In the genomic region with DNA sequence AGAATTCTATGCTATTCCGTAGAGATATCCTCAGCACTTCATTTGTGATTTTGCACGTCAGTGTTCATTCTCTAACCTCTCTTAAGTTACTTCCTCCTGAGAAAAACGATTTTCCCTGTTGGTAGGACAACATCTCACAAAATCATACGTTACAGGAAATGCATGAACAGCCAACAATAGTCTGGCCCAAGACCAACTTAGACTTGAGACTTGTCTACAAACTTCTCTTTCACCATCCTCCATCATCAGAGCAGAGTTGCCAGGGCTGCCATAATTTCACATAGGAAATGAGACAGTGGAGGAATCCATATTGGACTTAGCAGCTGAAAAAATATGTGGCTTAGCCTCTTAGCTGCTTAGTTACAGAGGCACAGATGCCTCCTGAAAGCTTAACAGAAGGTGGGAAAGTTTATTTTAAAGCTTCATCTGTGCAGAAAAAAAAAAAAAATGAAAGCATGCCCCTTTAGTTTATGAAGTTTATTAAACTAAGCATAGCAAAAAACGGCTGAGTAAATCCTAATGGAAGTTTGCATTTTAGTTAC, we compare ENCODE assay signal across 19 cellular contexts.
"Had no signal": no experiment of that assay in that cellular context is flagged by ENCODE, and none has a peak within 500 bp of the region (broad histone marks: within the 10 kb centered on the region; RNA-seq: fewer than 3 reads in every experiment).

No MANE protein-coding gene starts in this region.

- H3K4me3 ChIP-seq: left ventricle myocardium inferior, prostate gland, spleen, stomach, testis, upper lobe of left lung had no signal

- ATAC-seq: activated naive CD4-positive, alpha-beta T cell treated with anti-CD3 and anti-CD28 coated beads, Interleukin-2, amount 50 U/mL, for 72 hours; activated T-cell treated with anti-CD3 and anti-CD28 coated beads, Interleukin-2, amount 50 U/mL, for 4 hours; sciatic nerve; WTC11 had no signal

- DNase-seq: activated CD4-positive, alpha-beta memory T cell treated with anti-CD3 and anti-CD28 coated beads, Interleukin-2, amount 10 ng/mL, durations not matched to agents 7 days and 5 days; activated CD4-positive, alpha-beta T cell treated with anti-CD3 and anti-CD28 coated beads for 4 hours; activated gamma-delta T cell; activated T-cell treated with anti-CD3 and anti-CD28 coated beads, Interleukin-2, amount 50 U/mL, for 4 hours; glutamatergic neuron; hypothalamus; kidney; left ventricle myocardium inferior; spleen; stomach; testis; upper lobe of left lung had no signal

- H3K4me3 Mint-ChIP-seq: activated CD4-positive, alpha-beta memory T cell treated with anti-CD3 and anti-CD28 coated beads, Interleukin-2, amount 10 ng/mL, durations not matched to agents 7 days and 5 days; activated T-cell treated with anti-CD3 and anti-CD28 coated beads, Interleukin-2, amount 50 U/mL, for 4 hours; memory B cell; nephron; T-helper 1 cell treated with Interleukin-12 subunit alpha and Interleukin-12 subunit beta and Interleukin-4 antibody, amounts not matched to agents 30 μg/mL and 1 μg/mL, for 36 hours; WTC11 had no signal

- H3K27me3 ChIP-seq: spleen, stomach, testis, upper lobe of left lung had no signal

- H3K27ac Mint-ChIP-seq: activated CD4-positive, alpha-beta memory T cell treated with anti-CD3 and anti-CD28 coated beads, Interleukin-2, amount 10 ng/mL, durations not matched to agents 7 days and 5 days; activated naive CD4-positive, alpha-beta T cell treated with anti-CD3 and anti-CD28 coated beads, Interleukin-2, amount 50 U/mL, for 72 hours; memory B cell; nephron; T-helper 1 cell treated with Interleukin-12 subunit alpha and Interleukin-12 subunit beta and Interleukin-4 antibody, amounts not matched to agents 30 μg/mL and 1 μg/mL, for 36 hours; WTC11 had no signal

- FAIRE-seq: kidney had no signal

- H3K9me3 ChIP-seq: left ventricle myocardium inferior, prostate gland, stomach, testis, upper lobe of left lung had no signal

- H3K36me3 ChIP-seq: left ventricle myocardium inferior, prostate gland, spleen, stomach, upper lobe of left lung had no signal

- H3K27me3 Mint-ChIP-seq: activated CD4-positive, alpha-beta memory T cell treated with anti-CD3 and anti-CD28 coated beads, Interleukin-2, amount 10 ng/mL, durations not matched to agents 7 days and 5 days; memory B cell had no signal

- H3K4me1 Mint-ChIP-seq: activated CD4-positive, alpha-beta memory T cell treated with anti-CD3 and anti-CD28 coated beads, Interleukin-2, amount 10 ng/mL, durations not matched to agents 7 days and 5 days; memory B cell; nephron; WTC11 had no signal

- H3K4me1 ChIP-seq: left ventricle myocardium inferior, prostate gland, spleen, stomach, testis, upper lobe of left lung had no signal

- H3K36me3 Mint-ChIP-seq: activated naive CD4-positive, alpha-beta T cell treated with anti-CD3 and anti-CD28 coated beads, Interleukin-2, amount 50 U/mL, for 72 hours; memory B cell; WTC11 had no signal

- H3K9me3 Mint-ChIP-seq: activated CD4-positive, alpha-beta memory T cell treated with anti-CD3 and anti-CD28 coated beads, Interleukin-2, amount 10 ng/mL, durations not matched to agents 7 days and 5 days; activated T-cell treated with anti-CD3 and anti-CD28 coated beads, Interleukin-2, amount 50 U/mL, for 4 hours; memory B cell; nephron; T-helper 1 cell treated with Interleukin-12 subunit alpha and Interleukin-12 subunit beta and Interleukin-4 antibody, amounts not matched to agents 30 μg/mL and 1 μg/mL, for 36 hours; WTC11 had no signal

- H3K27ac ChIP-seq: left ventricle myocardium inferior, prostate gland, spleen, stomach, testis, upper lobe of left lung had no signal
